In genomic region chr6:21847712-21848111, GRCh38 we compare ENCODE assay signal across 26 cellular contexts.
DNase-seq lines count a peak whose midpoint lies in the region; ATAC-seq, FAIRE-seq and TF ChIP-seq lines count a peak whose summit lies in the region.
"Had no signal": no experiment of that assay in that cellular context is flagged by ENCODE, and none has a peak within 500 bp of the region (broad histone marks: within the 10 kb centered on the region; RNA-seq: fewer than 3 reads in every experiment).

No MANE protein-coding gene starts in this region.

- H4K20me1 ChIP-seq in endothelial cell of umbilical vein (replicated peaks; ENCODE audit: control insufficient read depth, extremely low read depth, insufficient read depth, low read length), result no peaks in the 10 kb centered on the region

- peak overlapping the region; percentile 98 for H3K27ac ChIP-seq in endothelial cell of umbilical vein (ENCODE audit: insufficient read depth, low read depth, low read length)
- H3K27ac ChIP-seq: esophagus squamous epithelium, SK-N-MC, thoracic aorta had no signal

- peak overlapping the region; percentile 21 for H3K4me3 Mint-ChIP-seq in T-helper 2 cell treated with Interferon-gamma antibody and Interleukin-4, amounts not matched to agents 5 μg/mL and 100 μg/mL, for 36 hours
- H3K4me3 Mint-ChIP-seq: endodermal cell, memory B cell had no signal

- no peaks in the 10 kb centered on the region for H3K36me3 Mint-ChIP-seq in T-helper 2 cell treated with Interferon-gamma antibody and Interleukin-4, amounts not matched to agents 5 μg/mL and 100 μg/mL, for 36 hours (ENCODE audit: low read depth)
- H3K36me3 Mint-ChIP-seq: memory B cell had no signal

- no peak overlapping the region for H2AFZ ChIP-seq in endothelial cell of umbilical vein (ENCODE audit: low read depth, low read length)

- no peak for FAIRE-seq in endothelial cell of umbilical vein (lab: Jason Lieb, UNC)
- FAIRE-seq: astrocyte, frontal cortex had no signal

- TF ChIP-seq POLR2A in endothelial cell of umbilical vein (IDR thresholded peaks at IDR 0.05; ENCODE audit: low read depth, low read length), result no peak

- H3K4me1 ChIP-seq in endothelial cell of umbilical vein (ENCODE audit: control insufficient read depth, extremely low read depth, insufficient read depth, low read length), result peaks cover 54% of the 10 kb centered on the region

- TF ChIP-seq CTCF in endothelial cell of umbilical vein (IDR thresholded peaks at IDR 0.05; ENCODE audit: extremely low read depth in 1 of 2, insufficient read depth in 1 of 2, low read depth in 1 of 2, low read length in 2 of 2) (no peak), GM13976 (IDR thresholded peaks at IDR 0.05; ENCODE audit: borderline replicate concordance, control extremely low read depth, extremely low read depth, insufficient read depth, missing control alignments) (no peak)

- no peaks in the 10 kb centered on the region for H3K27me3 ChIP-seq in endothelial cell of umbilical vein (ENCODE audit: control insufficient read depth in 2 of 2, insufficient read depth in 2 of 2, low read length in 2 of 2)
- H3K27me3 ChIP-seq: esophagus squamous epithelium had no signal

- in situ Hi-C loops in GM13976 (cut with MboI; ENCODE audit: low sequenced_read_pairs, unreplicated experiment), result no loop called here

- no peak for ATAC-seq in GM19463 (IDR thresholded peaks at IDR 0.05; ENCODE audit: unreplicated experiment)
- ATAC-seq: HCT116; left colon; stimulated activated naive CD8-positive, alpha-beta T cell treated with anti-CD3 and anti-CD28 coated beads, Interleukin-15, Interleukin-2, amounts not matched to agents 100 U/mL and 50 U/mL, for 24 hours had no signal

- POLR2A ChIA-PET in endothelial cell of umbilical vein (lab: Charles Lee), result interaction anchor here (0.5 to 4.9 kb wide), 4 partner anchors 16 to 254 kb away, joined by 3 to 47 read pairs (median 4); partner anchors contain the start of gene SOX4

- H3K9me1 ChIP-seq in endothelial cell of umbilical vein (replicated peaks; ENCODE audit: control insufficient read depth, extremely low read depth, insufficient read depth, low read length), result no peaks in the 10 kb centered on the region

- DNase-seq in T-helper 2 cell treated with Interferon-gamma antibody and Interleukin-4, amounts not matched to agents 5 μg/mL and 100 μg/mL, for 36 hours (ENCODE audit: low spot score), result no peak
- DNase-seq in T-helper 2 cell, result no peak
- peak; percentile 52 for DNase-seq in DMS53 (lab: John Stamatoyannopoulos, UW)
- DNase-seq in endothelial cell of umbilical vein (ENCODE audit: low read depth, low spot score), result peak; percentile 38
- DNase-seq in putamen (ENCODE audit: low spot score), result peak; percentile 65
- DNase-seq in NCI-H1930 (lab: John Stamatoyannopoulos, UW), result no peak
- DNase-seq in GM13976 (ENCODE audit: low spot score), result no peak
- DNase-seq: activated CD4-positive, CD25-positive, alpha-beta regulatory T cell treated with anti-CD3 and anti-CD28 coated beads, Interleukin-2, amount 50 U/mL, for 72 hours; activated effector memory CD4-positive, alpha-beta T cell treated with anti-CD3 and anti-CD28 coated beads, Interleukin-2, amount 50 U/mL, for 16 hours; activated T-cell treated with anti-CD3 and anti-CD28 coated beads for 4 hours; central memory CD4-positive, alpha-beta T cell; COR-L47; endodermal cell; esophagus squamous epithelium; hippocampal formation; Kasumi-1; left colon; NCI-H2227 treated with DMSO at 0.1 percent for 48 hours; stimulated activated naive CD8-positive, alpha-beta T cell treated with anti-CD3 and anti-CD28 coated beads, Interleukin-15, Interleukin-2, amounts not matched to agents 100 U/mL and 50 U/mL, for 24 hours had no signal

- H3K4me1 Mint-ChIP-seq in T-helper 2 cell treated with Interferon-gamma antibody and Interleukin-4, amounts not matched to agents 5 μg/mL and 100 μg/mL, for 36 hours (ENCODE audit: low read depth), result peaks cover 17% of the 10 kb centered on the region
- H3K4me1 Mint-ChIP-seq: memory B cell had no signal

- no peaks in the 10 kb centered on the region for H3K9me3 ChIP-seq in endothelial cell of umbilical vein (replicated peaks; ENCODE audit: control insufficient read depth, insufficient read depth, low read length)
- H3K9me3 ChIP-seq: esophagus squamous epithelium, thoracic aorta had no signal

- peak overlapping the region; percentile 92 for H3K4me2 ChIP-seq in endothelial cell of umbilical vein (ENCODE audit: insufficient read depth, low read length)

- dilution Hi-C loops in endothelial cell of umbilical vein (cut with MboI; ENCODE audit: extremely low pct_ligation_motif_present, low sequenced_read_pairs), result no loop called here

- H3K36me3 ChIP-seq in endothelial cell of umbilical vein (ENCODE audit: control insufficient read depth in 2 of 2, extremely low read depth in 1 of 2, insufficient read depth in 2 of 2, low read length in 2 of 2), result no peaks in the 10 kb centered on the region
- H3K36me3 ChIP-seq: esophagus squamous epithelium, thoracic aorta had no signal

- no peaks in the 10 kb centered on the region for H3K9me3 Mint-ChIP-seq in T-helper 2 cell treated with Interferon-gamma antibody and Interleukin-4, amounts not matched to agents 5 μg/mL and 100 μg/mL, for 36 hours
- H3K9me3 Mint-ChIP-seq: memory B cell had no signal

- H3K79me2 ChIP-seq in endothelial cell of umbilical vein (ENCODE audit: control insufficient read depth, insufficient read depth, low read length), result no peaks in the 10 kb centered on the region

- H3K4me3 ChIP-seq in endothelial cell of umbilical vein (replicated peaks in 1 of 3; ENCODE audit: insufficient read depth in 1 of 3, low read depth in 1 of 3, low read length in 3 of 3), result peak overlapping the region in 1 of 3 experiments; percentile 27
- H3K4me3 ChIP-seq: esophagus squamous epithelium, SK-N-MC, thoracic aorta had no signal

- BruUV-seq in endothelial cell of umbilical vein (replicated peaks; lab: Mats Ljungman, UMichigan), result no TSS peak

- intact Hi-C loops in endothelial cell of umbilical vein (cut with micrococcal nuclease), result loop anchor here (1.0 to 5.0 kb wide), 13 partner anchors 38 to 1037 kb away; no protein-coding TSS in a partner anchor

- peak overlapping the region; percentile 82 for H3K9ac ChIP-seq in endothelial cell of umbilical vein (replicated peaks; ENCODE audit: extremely low read depth, insufficient read depth, low read length)

- CTCF ChIA-PET in endothelial cell of umbilical vein (lab: Charles Lee), result interaction anchor here (0.8 to 2.1 kb wide), 13 partner anchors 10 to 1566 kb away, joined by 3 to 8 read pairs (median 3); no protein-coding TSS in a partner anchor

- H3K27ac Mint-ChIP-seq in T-helper 2 cell treated with Interferon-gamma antibody and Interleukin-4, amounts not matched to agents 5 μg/mL and 100 μg/mL, for 36 hours, result no peak overlapping the region
- H3K27ac Mint-ChIP-seq: endodermal cell, memory B cell had no signal

- no peaks in the 10 kb centered on the region for H3K27me3 Mint-ChIP-seq in T-helper 2 cell treated with Interferon-gamma antibody and Interleukin-4, amounts not matched to agents 5 μg/mL and 100 μg/mL, for 36 hours (ENCODE audit: low read depth)

TF ChIP-seq in endothelial cell of umbilical vein, 7 proteins besides CTCF, POLR2A, EP300 and RAD21:
- TF ChIP-seq EZH2 (IDR thresholded peaks at IDR 0.05; ENCODE audit: borderline replicate concordance, low read depth, low read length, severe bottlenecking) (no peak), POLR2AphosphoS5 (IDR thresholded peaks at IDR 0.05; ENCODE audit: insufficient read depth, low read depth, low read length) (no peak), MYC (IDR thresholded peaks at IDR 0.05; ENCODE audit: low read depth, low read length) (no peak)

Comparison
In these comparisons a context has a peak if more than half of its experiments do, and no peak if none do; other contexts are left out.
1. DNase-seq: peak in DMS53 (single experiment), endothelial cell of umbilical vein (single experiment) and putamen (single experiment); none in T-helper 2 cell treated with Interferon-gamma antibody and Interleukin-4, amounts not matched to agents 5 μg/mL and 100 μg/mL, for 36 hours (single experiment), T-helper 2 cell (0 of 5), NCI-H1930 (0 of 2) and GM13976 (single experiment).